Comparison of ENCODE assay signal across 16 cellular contexts in genomic region chr2:17460401-17461086, GRCh38. TPM values are rescaled to one million over a fixed set of nuclear protein-coding genes. Genes with fewer than 3 reads are reported as not detected.
DNase-seq lines count a peak whose midpoint lies in the region; TF ChIP-seq lines count a peak whose summit lies in the region.
"Had no signal": no experiment of that assay in that cellular context is flagged by ENCODE, and none has a peak within 500 bp of the region (broad histone marks: within the 10 kb centered on the region; RNA-seq: fewer than 3 reads in every experiment).

No MANE protein-coding gene starts in this region.

- TF ChIP-seq CTCF in epithelial cell of proximal tubule (conservative IDR thresholded peaks at IDR 0.05; ENCODE audit: low read depth, low read length) (no peak), HFFc6 (IDR thresholded peaks at IDR 0.05) (no peak)

- H3K9me3 Mint-ChIP-seq in HFFc6: peaks cover 41% of the 10 kb centered on the region

- H3K4me3 Mint-ChIP-seq in HFFc6: no peak overlapping the region
- H3K4me3 Mint-ChIP-seq: CD4-positive, CD25-positive, alpha-beta regulatory T cell had no signal

- in situ Hi-C loops in Caki2 (cut with HindIII; ENCODE audit: low pct_unique_long_range_greater_than_20kb, low sequenced_read_pairs): no loop called here

- no peaks in the 10 kb centered on the region; the same call in 1 of the 2 replicates for H3K27me3 Mint-ChIP-seq in HFFc6 (ENCODE audit: insufficient read depth)
- H3K27me3 Mint-ChIP-seq: CD4-positive, CD25-positive, alpha-beta regulatory T cell had no signal

- H3K4me1 Mint-ChIP-seq in HFFc6 (ENCODE audit: low read depth): no peaks in the 10 kb centered on the region
- H3K4me1 Mint-ChIP-seq: CD4-positive, CD25-positive, alpha-beta regulatory T cell had no signal

- H3K4me3 ChIP-seq in epithelial cell of proximal tubule (ENCODE audit: low read depth, low read length): no peak overlapping the region
- H3K4me3 ChIP-seq: BLaER1 treated with 17β-estradiol and CSF1 and Interleukin-3, amounts not matched to agents 10 nM and 100 nM; GM23248 had no signal

- H3K27ac Mint-ChIP-seq in HFFc6: no peak overlapping the region
- H3K27ac Mint-ChIP-seq: CD4-positive, CD25-positive, alpha-beta regulatory T cell had no signal

- no peaks in the 10 kb centered on the region for H3K36me3 Mint-ChIP-seq in HFFc6 (ENCODE audit: low read depth)
- H3K36me3 Mint-ChIP-seq: CD4-positive, CD25-positive, alpha-beta regulatory T cell had no signal

- DNase-seq in Caki2 (ENCODE audit: low read depth) (peak; percentile 21), NAMALWA (ENCODE audit: low spot score) (peak; percentile 31), epithelial cell of proximal tubule (ENCODE audit: low read depth) (peak; percentile 16), kidney tubule cell (ENCODE audit: low spot score) (peak; percentile 81), NCI-H1092 treated with DMSO at 0.1 percent for 48 hours (lab: John Stamatoyannopoulos, UW) (no peak), HFFc6 (no peak), COLO668 (lab: John Stamatoyannopoulos, UW; ENCODE audit: unreplicated experiment) (no peak)
- DNase-seq in NK-92 treated with Interleukin-12 subunit alpha and Interleukin-12 subunit beta, amount 100 ng/mL, for 24 hours (lab: John Stamatoyannopoulos, UW): no peak
- DNase-seq: ACHN; CD4-positive, CD25-positive, alpha-beta regulatory T cell; DND-41; GF-D8; GM23248; H7; IMR-90 had no signal

RNA-seq across cellular contexts. Expression of gene RAD51AP2, which starts 57.7 kb away (rescaled TPM):
- not detected in 2 replicates for total RNA-seq in Caki2 (2014; rRNA removed; shearing (Covaris generic); ENCODE audit: low replicate concordance)
- not detected in 2 replicates for total RNA-seq in epithelial cell of proximal tubule
- not detected for total RNA-seq in HFFc6 (2021; fragmentation: NEBNext Ultra II Directional; extraction: Animal tissue kit (Norgen Biotek cat#: 25700))
- total RNA-seq: CD4-positive, CD25-positive, alpha-beta regulatory T cell; GM23248; IMR-90 had no signal

Comparison
In these comparisons a context has a peak if more than half of its experiments do, and no peak if none do; other contexts are left out.
1. DNase-seq: peak in Caki2 (single experiment), NAMALWA (single experiment), epithelial cell of proximal tubule (single experiment) and kidney tubule cell (single experiment); none in NK-92 treated with Interleukin-12 subunit alpha and Interleukin-12 subunit beta, amount 100 ng/mL, for 24 hours (single experiment), NCI-H1092 treated with DMSO at 0.1 percent for 48 hours (single experiment), HFFc6 (single experiment) and COLO668 (single experiment).